Comparison of ENCODE assay signal across 37 cellular contexts in genomic region chr12:117162649-117163048, GRCh38.
"Had no signal": no experiment of that assay in that cellular context is flagged by ENCODE, and none has a peak within 500 bp of the region (broad histone marks: within the 10 kb centered on the region; RNA-seq: fewer than 3 reads in every experiment).

No MANE protein-coding gene starts in this region.

- H3K36me3 ChIP-seq: breast epithelium, colonic mucosa had no signal

- H3K27ac Mint-ChIP-seq: activated CD4-positive, alpha-beta memory T cell treated with anti-CD3 and anti-CD28 coated beads for 36 hours; activated CD4-positive, alpha-beta T cell treated with anti-CD3 and anti-CD28 coated beads for 36 hours; activated CD8-positive, alpha-beta memory T cell treated with anti-CD3 and anti-CD28 coated beads, Interleukin-2, amount 10 ng/mL, durations not matched to agents 7 days and 5 days; activated CD8-positive, alpha-beta T cell treated with anti-CD3 and anti-CD28 coated beads, Interleukin-2, amount 10 ng/mL, durations not matched to agents 7 days and 5 days; activated naive CD4-positive, alpha-beta T cell treated with anti-CD3 and anti-CD28 coated beads, Interleukin-2, amount 10 ng/mL, durations not matched to agents 7 days and 5 days; activated naive CD8-positive, alpha-beta T cell; activated T-helper 2 cell treated with anti-CD3 and anti-CD28 coated beads, Interferon-gamma antibody, Interleukin-2, Interleukin-4, amounts not matched to agents 10 μg/mL and 5 μg/mL and 100 μg/mL, durations not matched to agents 14 hours and 24 hours and 36 hours; dendritic cell treated with granulocyte-macrophage colony-stimulating factor and Interleukin-4, amounts not matched to agents 40 ng/mL and 50 ng/mL, for 4 days; T-cell; T-helper 2 cell treated with Interferon-gamma antibody and Interleukin-4, amounts not matched to agents 5 μg/mL and 100 μg/mL, for 36 hours had no signal

- H3K27me3 Mint-ChIP-seq: activated CD4-positive, alpha-beta memory T cell treated with anti-CD3 and anti-CD28 coated beads for 36 hours; activated CD4-positive, alpha-beta T cell treated with anti-CD3 and anti-CD28 coated beads for 36 hours; activated CD4-positive, alpha-beta T cell treated with anti-CD3 and anti-CD28 coated beads, Interleukin-2, amount 10 ng/mL, durations not matched to agents 24 days and 14 days; activated CD8-positive, alpha-beta memory T cell treated with anti-CD3 and anti-CD28 coated beads, Interleukin-2, amount 10 ng/mL, durations not matched to agents 7 days and 5 days; activated naive CD4-positive, alpha-beta T cell treated with anti-CD3 and anti-CD28 coated beads, Interleukin-2, amount 10 ng/mL, durations not matched to agents 7 days and 5 days; activated naive CD8-positive, alpha-beta T cell; dendritic cell treated with granulocyte-macrophage colony-stimulating factor and Interleukin-4, amounts not matched to agents 40 ng/mL and 50 ng/mL, for 4 days; T-cell had no signal

- H3K9me3 ChIP-seq: breast epithelium, colonic mucosa, esophagus muscularis mucosa, gastrocnemius medialis, heart right ventricle had no signal

- H3K27ac ChIP-seq: breast epithelium, cardiac muscle cell, colonic mucosa, esophagus muscularis mucosa, foreskin keratinocyte, gastrocnemius medialis, heart right ventricle, WERI-Rb-1 had no signal

- H3K4me1 Mint-ChIP-seq: activated CD4-positive, alpha-beta T cell treated with anti-CD3 and anti-CD28 coated beads for 36 hours; brain; T-cell had no signal

- DNase-seq: activated CD4-positive, alpha-beta memory T cell treated with anti-CD3 and anti-CD28 coated beads for 36 hours; activated CD4-positive, alpha-beta T cell treated with anti-CD3 and anti-CD28 coated beads for 36 hours; activated CD4-positive, alpha-beta T cell treated with anti-CD3 and anti-CD28 coated beads, Interleukin-2, amount 10 ng/mL, durations not matched to agents 24 days and 14 days; activated CD4-positive, CD25-positive, alpha-beta regulatory T cell; activated CD4-positive, CD25-positive, alpha-beta regulatory T cell treated with anti-CD3 and anti-CD28 coated beads, Interleukin-2, amount 50 U/mL, for 72 hours; activated CD8-positive, alpha-beta memory T cell treated with anti-CD3 and anti-CD28 coated beads, Interleukin-2, amount 10 ng/mL, durations not matched to agents 7 days and 5 days; activated CD8-positive, alpha-beta memory T cell treated with anti-CD3 and anti-CD28 coated beads, Interleukin-2, amount 50 U/mL, for 4 hours; activated CD8-positive, alpha-beta T cell treated with anti-CD3 and anti-CD28 coated beads, Interleukin-2, amount 10 ng/mL, durations not matched to agents 7 days and 5 days; activated effector memory CD4-positive, alpha-beta T cell treated with anti-CD3 and anti-CD28 coated beads, Interleukin-2, amount 50 U/mL, for 16 hours; activated naive CD4-positive, alpha-beta T cell treated with anti-CD3 and anti-CD28 coated beads, Interleukin-2, amount 10 ng/mL, durations not matched to agents 7 days and 5 days; activated T-cell treated with anti-CD3 and anti-CD28 coated beads, Interleukin-2, amount 50 U/mL, for 1 hour; activated T-cell treated with anti-CD3 and anti-CD28 coated beads, Interleukin-2, amount 50 U/mL, for 48 hours; amygdala; aorta; central memory CD4-positive, alpha-beta T cell; cerebellar nuclear complex; colonic mucosa; dorsolateral prefrontal cortex; effector memory CD4-positive, alpha-beta T cell; erythroblast; foreskin keratinocyte; gastrocnemius medialis; heart right ventricle; SW 1271; T-cell; T1000; WERI-Rb-1 had no signal

- H3K4me3 Mint-ChIP-seq: activated CD4-positive, alpha-beta memory T cell treated with anti-CD3 and anti-CD28 coated beads for 36 hours; activated CD4-positive, alpha-beta T cell treated with anti-CD3 and anti-CD28 coated beads for 36 hours; activated CD4-positive, alpha-beta T cell treated with anti-CD3 and anti-CD28 coated beads, Interleukin-2, amount 10 ng/mL, durations not matched to agents 24 days and 14 days; activated CD8-positive, alpha-beta memory T cell treated with anti-CD3 and anti-CD28 coated beads, Interleukin-2, amount 10 ng/mL, durations not matched to agents 7 days and 5 days; activated CD8-positive, alpha-beta T cell treated with anti-CD3 and anti-CD28 coated beads, Interleukin-2, amount 10 ng/mL, durations not matched to agents 7 days and 5 days; activated naive CD4-positive, alpha-beta T cell treated with anti-CD3 and anti-CD28 coated beads, Interleukin-2, amount 10 ng/mL, durations not matched to agents 7 days and 5 days; activated naive CD8-positive, alpha-beta T cell; activated T-helper 1 cell treated with anti-CD3 and anti-CD28 coated beads, Interleukin-12 subunit alpha, Interleukin-12 subunit beta, Interleukin-2, Interleukin-4 antibody, amounts not matched to agents 30 ng/mL and 10 ng/mL and 1 ng/mL, durations not matched to agents 14 hours and 24 hours and 36 hours; brain; dendritic cell treated with granulocyte-macrophage colony-stimulating factor and Interleukin-4, amounts not matched to agents 40 ng/mL and 50 ng/mL, for 4 days; T-cell; T-helper 1 cell treated with Interleukin-12 subunit alpha and Interleukin-12 subunit beta and Interleukin-4 antibody, amounts not matched to agents 30 μg/mL and 1 μg/mL, for 36 hours; T-helper 2 cell treated with Interferon-gamma antibody and Interleukin-4, amounts not matched to agents 5 μg/mL and 100 μg/mL, for 36 hours had no signal

- H3K4me3 ChIP-seq: breast epithelium, cardiac muscle cell, colonic mucosa, dorsolateral prefrontal cortex, esophagus muscularis mucosa, gastrocnemius medialis, heart right ventricle had no signal

- H3K4me1 ChIP-seq: breast epithelium, colonic mucosa, esophagus muscularis mucosa, foreskin keratinocyte, gastrocnemius medialis had no signal

- H3K27me3 ChIP-seq: breast epithelium, cardiac muscle cell, colonic mucosa, dorsolateral prefrontal cortex, esophagus muscularis mucosa, foreskin keratinocyte, gastrocnemius medialis, heart right ventricle had no signal

- H3K9me3 Mint-ChIP-seq: activated CD4-positive, alpha-beta memory T cell treated with anti-CD3 and anti-CD28 coated beads for 36 hours; activated CD4-positive, alpha-beta T cell treated with anti-CD3 and anti-CD28 coated beads, Interleukin-2, amount 10 ng/mL, durations not matched to agents 24 days and 14 days; activated naive CD4-positive, alpha-beta T cell treated with anti-CD3 and anti-CD28 coated beads, Interleukin-2, amount 10 ng/mL, durations not matched to agents 7 days and 5 days; activated T-helper 1 cell treated with anti-CD3 and anti-CD28 coated beads, Interleukin-12 subunit alpha, Interleukin-12 subunit beta, Interleukin-2, Interleukin-4 antibody, amounts not matched to agents 30 ng/mL and 10 ng/mL and 1 ng/mL, durations not matched to agents 14 hours and 24 hours and 36 hours; activated T-helper 2 cell treated with anti-CD3 and anti-CD28 coated beads, Interferon-gamma antibody, Interleukin-2, Interleukin-4, amounts not matched to agents 10 μg/mL and 5 μg/mL and 100 μg/mL, durations not matched to agents 14 hours and 24 hours and 36 hours; brain; dendritic cell treated with granulocyte-macrophage colony-stimulating factor and Interleukin-4, amounts not matched to agents 40 ng/mL and 50 ng/mL, for 4 days; T-cell; T-helper 1 cell treated with Interleukin-12 subunit alpha and Interleukin-12 subunit beta and Interleukin-4 antibody, amounts not matched to agents 30 μg/mL and 1 μg/mL, for 36 hours; T-helper 2 cell treated with Interferon-gamma antibody and Interleukin-4, amounts not matched to agents 5 μg/mL and 100 μg/mL, for 36 hours had no signal
